In the genomic region with DNA sequence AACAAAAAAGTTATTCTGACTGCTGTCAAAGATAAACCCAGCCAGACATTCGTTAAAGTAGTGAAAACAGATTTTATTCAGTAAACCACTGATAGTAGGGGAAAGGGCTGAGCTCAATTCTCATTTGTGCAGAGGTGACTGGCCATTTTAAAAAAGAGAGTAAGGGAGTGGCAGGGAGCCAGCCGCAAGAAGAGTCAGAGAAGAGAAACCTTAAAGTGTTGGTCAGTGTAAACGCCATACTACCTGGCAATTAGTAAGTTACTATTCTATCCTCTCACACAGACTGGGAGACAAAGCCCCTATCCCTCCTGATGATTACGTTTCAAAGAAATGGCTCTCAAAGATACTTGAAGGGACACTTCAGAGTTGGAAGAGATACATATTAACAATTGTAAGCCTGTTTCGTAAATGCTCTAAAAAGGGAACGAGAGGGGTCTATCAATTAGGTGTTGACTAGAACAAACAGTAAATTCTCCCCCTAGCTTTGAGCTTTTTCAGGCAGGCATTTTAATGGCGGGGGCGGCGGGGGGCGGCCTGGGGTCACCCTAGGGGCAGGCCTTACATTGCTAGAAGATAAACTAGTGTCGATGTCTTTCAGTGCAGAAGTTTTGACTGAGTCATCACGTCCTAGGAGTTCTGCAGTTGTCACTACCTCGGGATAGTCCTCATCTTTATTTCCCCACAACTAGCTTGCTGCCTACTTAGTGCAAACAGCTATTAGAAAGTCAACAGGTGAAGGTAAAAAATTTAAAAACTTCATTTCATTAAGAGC, we compare ENCODE assay signal across 9 cellular contexts. TPM values are rescaled to one million over a fixed set of nuclear protein-coding genes. Genes with fewer than 3 reads are reported as not detected.
A peak's percentile ranks its signal among the peaks of the same experiment; 100 is the strongest.
DNase-seq lines count a peak whose midpoint lies in the region; ATAC-seq and TF ChIP-seq lines count a peak whose summit lies in the region.
"Had no signal": no experiment of that assay in that cellular context is flagged by ENCODE, and none has a peak within 500 bp of the region (broad histone marks: within the 10 kb centered on the region; RNA-seq: fewer than 3 reads in every experiment).

No MANE protein-coding gene starts in this region.

- peaks cover 42% of the 10 kb centered on the region for H4K20me1 ChIP-seq in BLaER1

- DNase-seq in astrocyte of the cerebellum (ENCODE audit: low read depth) (no peak), mesothelial cell of epicardium (ENCODE audit: low spot score in 2 of 2, unreplicated experiment in 2 of 2) (no peak), LoVo (ENCODE audit: low spot score) (no peak), HuH-7.5 (ENCODE audit: low spot score) (no peak)
- no peak for DNase-seq in stimulated activated CD4-positive, alpha-beta T cell treated with anti-CD3 and anti-CD28 coated beads, Interleukin-2, amount 100 ng/mL, for 48 hours
- DNase-seq: SHP77 treated with DMSO at 0.1 percent for 48 hours had no signal

- H3K9me3 Mint-ChIP-seq in mesothelial cell of epicardium: no peaks in the 10 kb centered on the region

- H3K4me3 ChIP-seq in BLaER1 (no peak overlapping the region; the same call in 1 of the 2 replicates), HUES48 (ENCODE audit: low read depth, low read length) (peak overlapping the region; percentile 91), astrocyte of the cerebellum (ENCODE audit: low read depth, low read length) (peak overlapping the region; percentile 65)

- peaks cover 15% of the 10 kb centered on the region for H3K36me3 ChIP-seq in BLaER1
- H3K36me3 ChIP-seq in HUES48 (ENCODE audit: control insufficient read depth, insufficient read depth, low read length): peaks cover 14% of the 10 kb centered on the region

- peak overlapping the region; percentile 81 for H3K4me2 ChIP-seq in BLaER1

- in situ Hi-C loops in astrocyte of the cerebellum (cut with HindIII; ENCODE audit: low sequenced_read_pairs): no loop called here

- H3K27me3 Mint-ChIP-seq in mesothelial cell of epicardium (ENCODE audit: low read depth): no peaks in the 10 kb centered on the region

- H3K4me1 ChIP-seq in BLaER1: peaks cover 41% of the 10 kb centered on the region
- H3K4me1 ChIP-seq in HUES48 (ENCODE audit: control insufficient read depth, insufficient read depth, low read length): peaks cover 6% of the 10 kb centered on the region; the same call in 1 of the 2 replicates

- peak overlapping the region; percentile 98 for H3K4me3 Mint-ChIP-seq in mesothelial cell of epicardium

- H3K27me3 ChIP-seq in BLaER1 (no peaks in the 10 kb centered on the region), HUES48 (ENCODE audit: control insufficient read depth, insufficient read depth, low read length) (no peaks in the 10 kb centered on the region)

- peaks cover 4% of the 10 kb centered on the region for H3K36me3 Mint-ChIP-seq in mesothelial cell of epicardium

- peak overlapping the region; percentile 99 for H3K27ac Mint-ChIP-seq in mesothelial cell of epicardium

- no peak for ATAC-seq in GM19463 (IDR thresholded peaks at IDR 0.05; ENCODE audit: unreplicated experiment)

- H3K9me3 ChIP-seq in BLaER1 (no peaks in the 10 kb centered on the region), HUES48 (ENCODE audit: control insufficient read depth, insufficient read depth, low read length) (no peaks in the 10 kb centered on the region)

- H3K9ac ChIP-seq in BLaER1 (0 out of 2 replicates have a peak overlapping the region, but pooled peaks have one; percentile 96), HUES48 (ENCODE audit: low read depth, low read length) (no peak overlapping the region)

- peaks cover 34% of the 10 kb centered on the region for H3K4me1 Mint-ChIP-seq in mesothelial cell of epicardium

- H3K27ac ChIP-seq in BLaER1 (no peak overlapping the region), HUES48 (ENCODE audit: low read depth, low read length) (peak overlapping the region; percentile 95)

- TF ChIP-seq CTCF in astrocyte of the cerebellum (IDR thresholded peaks at IDR 0.05; ENCODE audit: low read depth, low read length, missing control alignments) (no peak), mesothelial cell of epicardium (IDR thresholded peaks at IDR 0.05; ENCODE audit: unreplicated experiment) (no peak)

RNA-seq across cellular contexts. Expression of a gene that starts 1.8 kb away (rescaled TPM):
- total RNA-seq in mesothelial cell of epicardium: 41.7 to 45.2 TPM (median 41.9 TPM) in 3 replicates

RNA-seq across cellular contexts. Expression of a gene that starts 2.4 kb away (rescaled TPM):
- 52.6 to 55.4 TPM (median 54.7 TPM) in 3 replicates for total RNA-seq in mesothelial cell of epicardium

RNA-seq across cellular contexts. Expression of a gene that starts 54.2 kb away (rescaled TPM):
- total RNA-seq in mesothelial cell of epicardium: 0.95 TPM in 1 of 3 replicates, not detected in the others
